8 cellular contexts compared by ENCODE assay signal in the genomic region with DNA sequence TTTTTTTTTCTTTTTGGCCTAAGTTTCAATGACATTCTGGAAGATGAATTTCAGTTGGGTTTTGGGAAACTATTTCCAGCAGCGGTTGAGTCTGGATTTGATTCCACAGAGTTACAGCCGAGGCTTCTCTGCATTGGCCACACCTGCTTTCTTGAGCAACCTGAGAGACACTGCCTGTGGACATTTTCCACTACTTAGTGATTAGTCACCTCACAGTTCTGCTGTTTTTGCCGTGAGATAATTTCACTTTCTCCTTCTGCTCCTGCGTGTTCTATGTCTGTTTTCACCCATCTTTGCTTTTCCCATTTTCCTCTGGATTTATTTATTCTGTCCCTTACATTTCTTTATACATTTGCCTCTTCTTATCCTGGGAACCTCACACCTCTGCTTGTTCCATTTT.
DNase-seq lines count a peak whose midpoint lies in the region; TF ChIP-seq lines count a peak whose summit lies in the region.

No MANE protein-coding gene starts in this region.

- no peaks in the 10 kb centered on the region for H3K27me3 Mint-ChIP-seq in nephron (ENCODE audit: low read depth)

- H3K9me3 ChIP-seq in MM.1S (replicated peaks; ENCODE audit: insufficient read depth, low read length) (no peaks in the 10 kb centered on the region), esophagus squamous epithelium (no peaks in the 10 kb centered on the region)

- peaks cover 71% of the 10 kb centered on the region for H3K4me1 Mint-ChIP-seq in nephron

- H3K4me2 ChIP-seq in MM.1S (ENCODE audit: low read depth, low read length) = peak overlapping the region; percentile 85

- H3K79me2 ChIP-seq in MM.1S (ENCODE audit: low read length) = no peaks in the 10 kb centered on the region

- TF ChIP-seq CTCF in MM.1S (IDR thresholded peaks at IDR 0.05; ENCODE audit: low read length) = no peak
- TF ChIP-seq CTCF in esophagus squamous epithelium (IDR thresholded peaks at IDR 0.05) = no peak
- TF ChIP-seq CTCF in nephron (IDR thresholded peaks at IDR 0.05; ENCODE audit: unreplicated experiment in 3 of 3) = no peak

- H3F3A ChIP-seq in MM.1S (ENCODE audit: insufficient read depth, low read length) = peaks cover 19% of the 10 kb centered on the region

- H3K4me3 ChIP-seq in MM.1S (ENCODE audit: low read length) = peak overlapping the region; percentile 58
- peak overlapping the region in 3 of 4 donors; percentile 9 to 29 (median 17) for H3K4me3 ChIP-seq in esophagus squamous epithelium

- H3K9me2 ChIP-seq in MM.1S (replicated peaks; ENCODE audit: insufficient read depth, low read length) = no peaks in the 10 kb centered on the region

- no peaks in the 10 kb centered on the region for H4K20me1 ChIP-seq in MM.1S (ENCODE audit: insufficient read depth, low read length)

- intact Hi-C loops in esophagus squamous epithelium (cut with DNase I) (no loop called here), head of caudate nucleus (cut with DNase I) (no loop called here)

- H3K27ac Mint-ChIP-seq in nephron = peak overlapping the region; percentile 90 to 95 (median 92)

- H3K36me3 ChIP-seq in MM.1S (replicated peaks; ENCODE audit: insufficient read depth, low read length) (no peaks in the 10 kb centered on the region), esophagus squamous epithelium (no peaks in the 10 kb centered on the region)

- no peaks in the 10 kb centered on the region for H3K36me3 Mint-ChIP-seq in nephron (ENCODE audit: low read depth)

- H3K9ac ChIP-seq in MM.1S (ENCODE audit: low read length) = peak overlapping the region; percentile 12; the same call in 1 of the 2 replicates

- DNase-seq in AG08395 (ENCODE audit: low spot score) (peak; percentile 70), MM.1S (peak; percentile 58), esophagus squamous epithelium (lab: John Stamatoyannopoulos, UW) (no peak), SK-N-DZ (ENCODE audit: low spot score) (no peak), ecto neural progenitor cell (ENCODE audit: low spot score) (no peak), head of caudate nucleus (no peak)
- no peak for DNase-seq in activated effector memory CD4-positive, alpha-beta T cell treated with Interleukin-2 at 50 U/mL for 16 hours

- WGBS in esophagus squamous epithelium, 2 donors = 22 to 30% methylated on average over 4 of the region's 4 CpGs

- peak overlapping the region; percentile 5; the same call in 1 of the 2 replicates for H3K27ac ChIP-seq in MM.1S (ENCODE audit: low read length)
- H3K27ac ChIP-seq in esophagus squamous epithelium = peak overlapping the region in 2 of 4 donors; percentile 33 to 60

- peak overlapping the region; percentile 30 for H2AFZ ChIP-seq in MM.1S (ENCODE audit: low read length)

- TF ChIP-seq POLR2A in esophagus squamous epithelium (IDR thresholded peaks at IDR 0.05) = no peak

- no peaks in the 10 kb centered on the region for H3K9me3 Mint-ChIP-seq in nephron

- H3K4me1 ChIP-seq in MM.1S (ENCODE audit: low read length) (peaks cover 33% of the 10 kb centered on the region), esophagus squamous epithelium (peaks cover 0 to 12% (median 0%) of the 10 kb centered on the region in 3 donors)

- peak overlapping the region in 2 of 3 experiments; percentile 32 to 67 for H3K4me3 Mint-ChIP-seq in nephron

- H3K27me3 ChIP-seq in MM.1S (replicated peaks; ENCODE audit: insufficient read depth, low read length) = no peaks in the 10 kb centered on the region
- H3K27me3 ChIP-seq in esophagus squamous epithelium = no peaks in the 10 kb centered on the region

Comparison
In these comparisons a context has a peak if more than half of its experiments do, and no peak if none do; other contexts are left out.
1. DNase-seq: peak in AG08395 (single experiment) and MM.1S (single experiment); none in esophagus squamous epithelium (single experiment), activated effector memory CD4-positive, alpha-beta T cell treated with Interleukin-2 at 50 U/mL for 16 hours (single experiment), SK-N-DZ (single experiment), ecto neural progenitor cell (single experiment) and head of caudate nucleus (0 of 42).